Comparison of ENCODE assay signal across 1 cellular context in the genomic region with DNA sequence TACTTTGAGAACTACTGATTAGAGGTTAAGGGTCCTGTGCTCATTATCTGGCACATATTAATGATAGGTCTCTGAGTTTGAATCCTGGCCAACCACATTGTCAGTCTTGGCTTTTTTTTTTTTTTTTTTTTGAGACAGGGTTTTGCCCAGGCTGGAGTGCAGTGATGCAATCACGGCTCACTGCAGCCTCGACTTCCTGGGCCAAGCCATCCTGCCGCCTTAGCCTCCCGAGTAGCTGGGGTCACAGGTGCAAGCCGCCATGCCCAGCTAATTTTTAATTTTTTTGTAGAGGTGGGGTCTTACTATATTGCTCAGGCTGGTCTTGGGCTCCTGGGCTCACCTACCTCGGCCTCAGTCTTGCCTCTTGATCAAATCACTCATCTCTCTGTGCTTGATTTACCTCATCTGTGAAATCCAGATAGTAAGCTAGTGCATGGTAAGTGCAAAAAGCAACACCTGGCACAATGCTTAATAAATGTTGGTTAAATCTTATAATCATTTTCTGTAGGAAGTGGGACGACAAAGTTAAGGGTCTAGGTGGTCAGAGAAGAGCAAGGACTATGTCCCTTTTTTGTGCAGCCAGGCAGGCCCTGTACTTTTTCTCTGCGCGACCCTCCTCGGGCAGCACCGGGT.
A peak's percentile ranks its signal among the peaks of the same experiment; 100 is the strongest.
TF ChIP-seq lines count a peak whose summit lies in the region.

No MANE protein-coding gene starts in this region.

TF ChIP-seq in GM12878, 131 proteins besides CTCF, POLR2A, EP300 and RAD21 (continued from another document and continues in another):
- no peak for TF ChIP-seq CUX1 (IDR thresholded peaks at IDR 0.05; ENCODE audit: insufficient replicate concordance, low read depth, low read length)
- TF ChIP-seq SRF (IDR thresholded peaks at IDR 0.05; ENCODE audit: low read depth in 2 of 2, low read length in 2 of 2) = no peak
- TF ChIP-seq CBFB (IDR thresholded peaks at IDR 0.05; ENCODE audit: low read depth) = no peak
- no peak for TF ChIP-seq ZNF592 (IDR thresholded peaks at IDR 0.05)
- TF ChIP-seq, protein P1, sequence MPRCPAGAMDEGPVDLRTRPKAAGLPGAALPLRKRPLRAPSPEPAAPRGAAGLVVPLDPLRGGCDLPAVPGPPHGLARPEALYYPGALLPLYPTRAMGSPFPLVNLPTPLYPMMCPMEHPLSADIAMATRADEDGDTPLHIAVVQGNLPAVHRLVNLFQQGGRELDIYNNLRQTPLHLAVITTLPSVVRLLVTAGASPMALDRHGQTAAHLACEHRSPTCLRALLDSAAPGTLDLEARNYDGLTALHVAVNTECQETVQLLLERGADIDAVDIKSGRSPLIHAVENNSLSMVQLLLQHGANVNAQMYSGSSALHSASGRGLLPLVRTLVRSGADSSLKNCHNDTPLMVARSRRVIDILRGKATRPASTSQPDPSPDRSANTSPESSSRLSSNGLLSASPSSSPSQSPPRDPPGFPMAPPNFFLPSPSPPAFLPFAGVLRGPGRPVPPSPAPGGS (IDR thresholded peaks at IDR 0.05; ENCODE audit: borderline replicate concordance, insufficient read depth, low read depth, low read length, poor library complexity, severe bottlenecking) = no peak
- TF ChIP-seq CEBPB (IDR thresholded peaks at IDR 0.05; ENCODE audit: borderline replicate concordance in 1 of 2, low read depth in 2 of 2, low read length in 2 of 2) = 0 out of 4 replicates have a peak, but pooled peaks of 1 of the 2 experiments have one; percentile 2
- no peak for TF ChIP-seq RELB (IDR thresholded peaks at IDR 0.05; ENCODE audit: low read depth)
- TF ChIP-seq STAT1 (conservative IDR thresholded peaks at IDR 0.05) = no peak
- no peak for TF ChIP-seq SP1 (IDR thresholded peaks at IDR 0.05; ENCODE audit: low read depth, low read length)
- TF ChIP-seq, protein P2, sequence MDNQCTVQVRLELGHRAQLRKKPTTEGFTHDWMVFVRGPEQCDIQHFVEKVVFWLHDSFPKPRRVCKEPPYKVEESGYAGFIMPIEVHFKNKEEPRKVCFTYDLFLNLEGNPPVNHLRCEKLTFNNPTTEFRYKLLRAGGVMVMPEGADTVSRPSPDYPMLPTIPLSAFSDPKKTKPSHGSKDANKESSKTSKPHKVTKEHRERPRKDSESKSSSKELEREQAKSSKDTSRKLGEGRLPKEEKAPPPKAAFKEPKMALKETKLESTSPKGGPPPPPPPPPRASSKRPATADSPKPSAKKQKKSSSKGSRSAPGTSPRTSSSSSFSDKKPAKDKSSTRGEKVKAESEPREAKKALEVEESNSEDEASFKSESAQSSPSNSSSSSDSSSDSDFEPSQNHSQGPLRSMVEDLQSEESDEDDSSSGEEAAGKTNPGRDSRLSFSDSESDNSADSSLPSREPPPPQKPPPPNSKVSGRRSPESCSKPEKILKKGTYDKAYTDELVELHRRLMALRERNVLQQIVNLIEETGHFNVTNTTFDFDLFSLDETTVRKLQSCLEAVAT (IDR thresholded peaks at IDR 0.05) = 0 out of 2 replicates have a peak, but pooled peaks have one; percentile 31
- no peak for TF ChIP-seq USF2 (IDR thresholded peaks at IDR 0.05; ENCODE audit: borderline replicate concordance, low read depth, low read length)
- TF ChIP-seq MEF2B (IDR thresholded peaks at IDR 0.05; ENCODE audit: partially characterized antibody, poor library complexity, severe bottlenecking) = no peak
- TF ChIP-seq RBBP5 (conservative IDR thresholded peaks at IDR 0.05) = no peak
- no peak for TF ChIP-seq EGR1 (IDR thresholded peaks at IDR 0.05; ENCODE audit: borderline replicate concordance in 1 of 2, low read depth in 2 of 2, low read length in 2 of 2)
- TF ChIP-seq EZH2 (IDR thresholded peaks at IDR 0.05; ENCODE audit: borderline replicate concordance, control insufficient read depth, low read depth, low read length) = no peak
- TF ChIP-seq RCOR1 (conservative IDR thresholded peaks at IDR 0.05; ENCODE audit: low read depth, low read length) = 0 out of 2 replicates have a peak, but pooled peaks have one; percentile 81
- peak; percentile 49; the same call in 1 of the 2 replicates for TF ChIP-seq ZBTB40 (IDR thresholded peaks at IDR 0.05; ENCODE audit: borderline replicate concordance)
- TF ChIP-seq USF1 (IDR thresholded peaks at IDR 0.05; ENCODE audit: borderline replicate concordance, extremely low read length, insufficient read depth, low read depth, low read length) = no peak
- TF ChIP-seq SUPT20H (IDR thresholded peaks at IDR 0.05; ENCODE audit: borderline replicate concordance, control insufficient read depth, low read depth, low read length) = no peak
- TF ChIP-seq TCF3 (IDR thresholded peaks at IDR 0.05; ENCODE audit: borderline replicate concordance, insufficient read depth, low read depth, low read length) = no peak
- TF ChIP-seq GATAD2B (conservative IDR thresholded peaks at IDR 0.05; ENCODE audit: low read depth) = no peak
- no peak for TF ChIP-seq FOXK2 (IDR thresholded peaks at IDR 0.05)
- TF ChIP-seq YBX1 (IDR thresholded peaks at IDR 0.05) = no peak
- TF ChIP-seq CHD1 (IDR thresholded peaks at IDR 0.05; ENCODE audit: low read depth, low read length) = no peak; the same call in 1 of the 2 replicates
- no peak for TF ChIP-seq CBX5 (IDR thresholded peaks at IDR 0.05; ENCODE audit: low read depth)
- TF ChIP-seq EED (IDR thresholded peaks at IDR 0.05; ENCODE audit: low read depth) = no peak
- TF ChIP-seq POLR2AphosphoS2 (IDR thresholded peaks at IDR 0.05; ENCODE audit: low read depth, low read length) = no peak
- TF ChIP-seq KDM1A (IDR thresholded peaks at IDR 0.05; ENCODE audit: borderline replicate concordance) = no peak
- TF ChIP-seq, protein P3, sequence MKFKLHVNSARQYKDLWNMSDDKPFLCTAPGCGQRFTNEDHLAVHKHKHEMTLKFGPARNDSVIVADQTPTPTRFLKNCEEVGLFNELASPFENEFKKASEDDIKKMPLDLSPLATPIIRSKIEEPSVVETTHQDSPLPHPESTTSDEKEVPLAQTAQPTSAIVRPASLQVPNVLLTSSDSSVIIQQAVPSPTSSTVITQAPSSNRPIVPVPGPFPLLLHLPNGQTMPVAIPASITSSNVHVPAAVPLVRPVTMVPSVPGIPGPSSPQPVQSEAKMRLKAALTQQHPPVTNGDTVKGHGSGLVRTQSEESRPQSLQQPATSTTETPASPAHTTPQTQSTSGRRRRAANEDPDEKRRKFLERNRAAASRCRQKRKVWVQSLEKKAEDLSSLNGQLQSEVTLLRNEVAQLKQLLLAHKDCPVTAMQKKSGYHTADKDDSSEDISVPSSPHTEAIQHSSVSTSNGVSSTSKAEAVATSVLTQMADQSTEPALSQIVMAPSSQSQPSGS (IDR thresholded peaks at IDR 0.05; ENCODE audit: low read length) = no peak
- TF ChIP-seq CBX3 (IDR thresholded peaks at IDR 0.05; ENCODE audit: borderline replicate concordance, low read depth) = no peak
